ENCODE assay signal across 11 cellular contexts in the genomic region with DNA sequence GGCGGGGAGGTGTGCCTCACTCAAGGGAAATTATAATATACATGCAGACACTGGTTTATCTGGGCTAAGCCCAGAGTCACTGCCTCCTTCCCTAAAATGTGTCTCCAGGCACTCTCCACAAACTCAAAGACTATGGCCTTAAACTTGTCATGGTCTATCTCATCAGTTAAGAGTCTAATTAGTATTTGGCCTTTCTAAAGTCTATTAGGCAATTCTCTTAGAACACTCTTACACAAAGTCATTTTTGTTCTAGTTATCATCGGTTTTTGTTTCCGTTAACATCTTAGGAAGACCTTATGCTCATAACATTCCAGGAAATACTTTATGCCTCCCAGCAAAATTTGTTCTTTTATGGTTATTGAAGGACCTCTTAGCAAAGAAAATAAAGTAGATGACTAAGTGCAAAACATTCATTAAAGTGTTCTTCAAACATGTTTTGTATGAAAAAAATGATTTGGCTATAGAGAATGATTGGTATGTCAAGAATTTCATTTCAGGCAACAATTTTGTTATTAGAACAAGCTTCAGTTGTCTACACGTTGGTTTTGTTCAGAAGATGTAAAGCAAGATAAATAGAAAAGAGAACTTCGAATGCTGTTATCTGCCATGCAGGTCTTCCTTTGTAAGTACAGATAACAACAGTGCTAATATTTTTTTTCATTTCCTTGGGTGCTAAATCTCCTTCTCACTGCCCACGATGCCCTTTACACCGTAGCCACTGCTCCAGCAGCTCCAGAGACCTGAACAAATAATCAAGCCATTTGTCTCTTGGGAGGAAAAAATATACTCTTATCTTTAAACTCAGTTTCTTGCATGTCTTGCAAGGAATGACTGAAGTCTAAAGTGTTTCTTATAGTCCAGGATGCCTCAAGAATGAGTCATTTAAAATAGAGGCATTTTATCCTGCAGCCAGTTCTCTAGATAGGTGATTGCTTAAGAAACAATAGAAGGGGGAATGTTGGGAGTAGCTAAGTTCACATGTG.
A peak's percentile ranks its signal among the peaks of the same experiment; 100 is the strongest.
DNase-seq lines count a peak whose midpoint lies in the region; ATAC-seq, FAIRE-seq and TF ChIP-seq lines count a peak whose summit lies in the region.
"Had no signal": no experiment of that assay in that cellular context is flagged by ENCODE, and none has a peak within 500 bp of the region (broad histone marks: within the 10 kb centered on the region; RNA-seq: fewer than 3 reads in every experiment).

No MANE protein-coding gene starts in this region.

- H3K36me3 ChIP-seq in mesendoderm (ENCODE audit: control insufficient read depth, insufficient read depth, low read length), result no peaks in the 10 kb centered on the region

- no peak overlapping the region for H3K9ac ChIP-seq in mesendoderm (ENCODE audit: low read length)

- H3K27ac ChIP-seq in mesendoderm (ENCODE audit: low read depth, low read length), result no peak overlapping the region
- H3K27ac ChIP-seq: psoas muscle had no signal

- H2AK5ac ChIP-seq in mesendoderm (ENCODE audit: low read length), result no peak overlapping the region

- no peaks in the 10 kb centered on the region for H3K79me1 ChIP-seq in mesendoderm (ENCODE audit: low read length)

- DNase-seq in AG10803 (ENCODE audit: low read depth) (peak; percentile 92), NCI-H460 (ENCODE audit: extremely low read depth, low read depth) (peak; percentile 72), dedifferentiated amniotic fluid mesenchymal stem cell (ENCODE audit: extremely low spot score) (peak; percentile 62), mesendoderm (peak; percentile 43), NCI-H1417 (lab: John Stamatoyannopoulos, UW) (no peak), GM19239 (ENCODE audit: insufficient read length, low spot score) (no peak), CD1c-positive myeloid dendritic cell (ENCODE audit: extremely low spot score) (no peak)
- DNase-seq: activated CD4-positive, alpha-beta T cell treated with anti-CD3 and anti-CD28 coated beads for 4 hours; NCI-H748 treated with DMSO at 0.1 percent for 48 hours; psoas muscle had no signal

- H3K79me2 ChIP-seq in mesendoderm (ENCODE audit: control insufficient read depth, insufficient read depth, low read length), result no peaks in the 10 kb centered on the region

- WGBS in mesendoderm (ENCODE audit: extremely low coverage, insufficient coverage, low lambda C conversion rate), result no CpG with 5 or more reads among the region's 7 CpGs

- H4K8ac ChIP-seq in mesendoderm (ENCODE audit: low read depth, low read length), result no peak overlapping the region

- H2BK15ac ChIP-seq in mesendoderm (replicated peaks; ENCODE audit: low read depth), result no peak overlapping the region

- H3K4me1 ChIP-seq in mesendoderm (ENCODE audit: control insufficient read depth, low read depth, low read length), result no peaks in the 10 kb centered on the region
- H3K4me1 ChIP-seq: psoas muscle had no signal

- no peaks in the 10 kb centered on the region for H3K27me3 ChIP-seq in mesendoderm (ENCODE audit: insufficient read depth, low read length, poor library complexity)

- H3K56ac ChIP-seq in mesendoderm (ENCODE audit: low read length), result no peak overlapping the region

- H4K5ac ChIP-seq in mesendoderm (ENCODE audit: low read length), result no peak overlapping the region

- H3K4me3 ChIP-seq in AG10803 (ENCODE audit: low read length) (no peak overlapping the region), mesendoderm (ENCODE audit: low read length) (no peak overlapping the region)
- H3K4me3 ChIP-seq: psoas muscle had no signal

- no peak for FAIRE-seq in GM19239 (lab: Jason Lieb, UNC)

- H3K18ac ChIP-seq in mesendoderm (ENCODE audit: low read length), result no peak overlapping the region

- no peak for TF ChIP-seq CTCF in AG10803 (conservative IDR thresholded peaks at IDR 0.05; ENCODE audit: low read length)

- no peak overlapping the region for H3K23ac ChIP-seq in mesendoderm (ENCODE audit: low read length)

- H2BK5ac ChIP-seq in mesendoderm (ENCODE audit: low read length), result no peak overlapping the region

- H2BK120ac ChIP-seq in mesendoderm (ENCODE audit: low read depth, low read length), result no peak overlapping the region

- H3K4me2 ChIP-seq in mesendoderm (ENCODE audit: low read length), result no peak overlapping the region

- no peak overlapping the region for H3K4ac ChIP-seq in mesendoderm (ENCODE audit: low read depth, low read length)

- no peak for ATAC-seq in GM21515 (IDR thresholded peaks at IDR 0.05; ENCODE audit: unreplicated experiment)
- ATAC-seq: psoas muscle had no signal

Comparison
In these comparisons a context has a peak if more than half of its experiments do, and no peak if none do; other contexts are left out.
1. DNase-seq: peak in AG10803 (single experiment), NCI-H460 (single experiment), dedifferentiated amniotic fluid mesenchymal stem cell (single experiment) and mesendoderm (single experiment); none in NCI-H1417 (0 of 3), GM19239 (single experiment) and CD1c-positive myeloid dendritic cell (single experiment).